1 cellular context compared by ENCODE assay signal in the genomic region with DNA sequence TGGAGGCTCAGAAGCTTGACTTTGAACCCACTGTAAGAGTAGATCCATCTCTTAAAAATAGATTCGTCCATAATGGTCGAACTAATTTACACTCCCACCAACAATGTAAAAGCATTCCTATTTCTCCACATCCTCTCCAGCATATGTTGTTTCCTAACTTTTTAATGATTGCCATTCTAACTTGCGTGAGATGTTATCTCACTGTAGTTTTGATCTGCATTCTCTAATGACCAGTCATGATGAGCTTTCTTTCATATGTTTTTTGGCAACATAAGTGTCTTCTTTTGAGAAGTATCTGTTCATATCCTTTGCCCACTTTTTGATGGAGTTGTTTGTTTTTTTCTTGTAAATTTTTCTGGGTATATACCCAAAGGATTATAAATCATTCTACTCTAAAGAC. TPM values are rescaled to one million over a fixed set of nuclear protein-coding genes. Genes with fewer than 3 reads are reported as not detected.
"Had no signal": no experiment of that assay in that cellular context is flagged by ENCODE, and none has a peak within 500 bp of the region (broad histone marks: within the 10 kb centered on the region; RNA-seq: fewer than 3 reads in every experiment).

No MANE protein-coding gene starts in this region.

RNA-seq across cellular contexts. Expression of gene ADGRG6, which starts 44.4 kb away (rescaled TPM):
- total RNA-seq: OCI-LY7 had no signal
